ENCODE assay signal across 1 cellular context in the genomic region with DNA sequence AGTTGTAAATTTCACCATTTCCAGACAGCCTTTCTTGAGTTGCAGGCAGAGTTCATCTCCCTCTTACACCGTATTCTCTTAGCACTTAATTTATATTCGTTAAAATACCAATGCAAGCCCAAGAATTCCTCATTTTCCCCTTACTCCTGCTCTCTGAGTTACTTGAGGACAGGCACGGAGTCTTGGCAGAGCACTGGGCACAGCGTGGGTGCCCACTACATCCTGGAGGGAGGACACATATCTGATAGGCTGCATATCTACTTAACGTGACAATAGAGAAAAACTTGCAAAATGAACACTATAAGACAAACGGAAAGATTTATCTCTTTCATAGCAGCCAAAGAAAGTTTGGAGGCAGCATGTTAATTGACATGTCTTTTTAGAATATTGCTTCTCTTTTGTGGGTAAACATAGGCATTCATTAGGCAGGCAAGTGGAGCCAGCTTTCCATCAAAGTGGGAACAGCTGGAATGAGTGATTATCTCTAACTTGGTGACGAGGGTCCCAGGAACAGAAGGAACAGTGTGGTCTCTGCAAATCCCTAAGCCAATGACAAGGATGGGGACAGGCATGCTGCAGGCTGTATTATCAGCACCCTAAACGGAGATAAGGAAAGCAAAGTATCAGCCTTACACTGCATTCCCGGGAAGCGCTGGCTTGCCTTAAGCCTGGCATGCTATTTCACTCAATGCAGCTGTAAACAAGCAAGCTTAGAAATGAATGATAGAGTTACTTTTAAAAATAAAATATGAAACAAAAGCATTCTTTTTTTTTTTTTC.
TF ChIP-seq lines count a peak whose summit lies in the region.

No MANE protein-coding gene starts in this region.

TF ChIP-seq in H1, 55 proteins besides CTCF, POLR2A, EP300 and RAD21 (continued from another document):
- TF ChIP-seq, protein P1, sequence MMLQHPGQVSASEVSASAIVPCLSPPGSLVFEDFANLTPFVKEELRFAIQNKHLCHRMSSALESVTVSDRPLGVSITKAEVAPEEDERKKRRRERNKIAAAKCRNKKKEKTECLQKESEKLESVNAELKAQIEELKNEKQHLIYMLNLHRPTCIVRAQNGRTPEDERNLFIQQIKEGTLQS (IDR thresholded peaks at IDR 0.05; ENCODE audit: insufficient read depth, low read depth, low read length): no peak
- TF ChIP-seq, protein P2, sequence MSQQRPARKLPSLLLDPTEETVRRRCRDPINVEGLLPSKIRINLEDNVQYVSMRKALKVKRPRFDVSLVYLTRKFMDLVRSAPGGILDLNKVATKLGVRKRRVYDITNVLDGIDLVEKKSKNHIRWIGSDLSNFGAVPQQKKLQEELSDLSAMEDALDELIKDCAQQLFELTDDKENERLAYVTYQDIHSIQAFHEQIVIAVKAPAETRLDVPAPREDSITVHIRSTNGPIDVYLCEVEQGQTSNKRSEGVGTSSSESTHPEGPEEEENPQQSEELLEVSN (IDR thresholded peaks at IDR 0.05): no peak
- TF ChIP-seq BRCA1 (IDR thresholded peaks at IDR 0.05; ENCODE audit: low read depth, low read length) (no peak), MAFK (IDR thresholded peaks at IDR 0.05; ENCODE audit: low read depth, low read length) (no peak)
